In the genomic region with DNA sequence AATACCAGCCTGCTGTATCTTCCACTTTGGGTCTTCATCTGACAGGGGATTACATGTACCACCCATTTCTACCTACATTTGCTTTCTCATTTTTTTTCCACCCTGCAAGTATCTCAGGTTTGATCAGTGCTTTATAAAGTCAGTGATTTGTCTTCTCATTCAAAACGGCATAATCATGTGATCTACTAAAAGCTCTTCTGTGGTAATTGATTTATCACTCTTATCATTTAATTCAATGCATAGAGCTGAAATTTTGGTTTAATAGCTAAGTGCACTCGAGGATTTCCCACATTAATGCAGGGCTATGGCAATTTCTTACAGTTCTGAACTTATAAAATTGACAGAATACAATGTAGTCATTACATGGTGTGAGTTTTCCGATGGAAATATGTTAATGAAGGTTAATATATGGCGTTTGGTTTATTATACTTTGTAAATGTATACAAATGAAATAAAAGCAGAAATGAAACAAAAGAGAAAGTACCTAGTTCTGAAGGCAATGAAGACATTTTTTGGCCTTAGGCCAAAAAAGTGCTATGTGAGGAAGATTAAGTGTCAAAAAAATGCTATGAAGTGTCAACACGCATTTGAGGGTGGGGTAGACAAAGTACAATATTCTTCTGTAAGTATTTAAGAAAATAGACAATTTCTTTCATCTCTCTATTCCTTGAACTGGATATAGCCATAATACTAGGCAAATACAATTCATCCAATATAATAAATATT, we compare ENCODE assay signal across 18 cellular contexts.
A peak's percentile ranks its signal among the peaks of the same experiment; 100 is the strongest.
DNase-seq lines count a peak whose midpoint lies in the region; ATAC-seq, FAIRE-seq and TF ChIP-seq lines count a peak whose summit lies in the region.
"Had no signal": no experiment of that assay in that cellular context is flagged by ENCODE, and none has a peak within 500 bp of the region (broad histone marks: within the 10 kb centered on the region; RNA-seq: fewer than 3 reads in every experiment).

No MANE protein-coding gene starts in this region.

- H3K27ac ChIP-seq in pancreas = no peak overlapping the region
- H3K27ac ChIP-seq: GM23248, HL-60 had no signal

- TF ChIP-seq CTCF in pancreas (IDR thresholded peaks at IDR 0.05) = no peak

- no peak overlapping the region for H3K4me3 ChIP-seq in pancreas
- H3K4me3 ChIP-seq: GM23248 had no signal

- ATAC-seq in pancreas = no peak
- ATAC-seq in HG02642 (IDR thresholded peaks at IDR 0.05; ENCODE audit: poor library complexity, unreplicated experiment) = no peak
- ATAC-seq: activated CD8-positive, alpha-beta memory T cell treated with anti-CD3 and anti-CD28 coated beads, Interleukin-2, amount 10 ng/mL, durations not matched to agents 7 days and 5 days; left lobe of liver; stimulated activated naive B cell treated with anti-CD40 and anti-IgM and Interleukin-4, amounts not matched to agents 10 μg/mL and 1 μg/mL and 100 μg/mL, for 72 hours had no signal

- H3K36me3 ChIP-seq in pancreas = no peaks in the 10 kb centered on the region

- H3K9me3 ChIP-seq in pancreas = no peaks in the 10 kb centered on the region

- FAIRE-seq in pancreas (lab: Jason Lieb, UNC) = no peak

- no peaks in the 10 kb centered on the region for H3K4me1 ChIP-seq in pancreas

- DNase-seq in NOMO-1 treated with DMSO at 0.1 percent for 48 hours (lab: John Stamatoyannopoulos, UW; ENCODE audit: unreplicated experiment) (peak; percentile 46), NOMO-1 treated with dmso at 0.1 percent for 144 hours (lab: John Stamatoyannopoulos, UW; ENCODE audit: unreplicated experiment) (no peak), NCI-H1105 treated with DMSO at 0.1 percent for 48 hours (lab: John Stamatoyannopoulos, UW) (peak; percentile 35), amniotic epithelial cell (ENCODE audit: low read depth) (peak; percentile 7), HUDEP-2 (lab: John Stamatoyannopoulos, UW; ENCODE audit: unreplicated experiment in 76 of 76) (no peak), pancreas (no peak)
- DNase-seq: activated CD4-positive, alpha-beta T cell treated with anti-CD3 and anti-CD28 coated beads for 4 hours; activated CD8-positive, alpha-beta memory T cell treated with anti-CD3 and anti-CD28 coated beads, Interleukin-2, amount 10 ng/mL, durations not matched to agents 7 days and 5 days; CD4-positive, alpha-beta T cell; DMS79 treated with DMSO at 0.1 percent for 48 hours; effector memory CD4-positive, alpha-beta T cell; glutamatergic neuron; GM23248; NCI-H1092; stimulated activated naive B cell treated with anti-CD40 and anti-IgM and Interleukin-4, amounts not matched to agents 10 μg/mL and 1 μg/mL and 100 μg/mL, for 72 hours had no signal

- intact Hi-C loops in pancreas (cut with DNase I) = no loop called here

- no peaks in the 10 kb centered on the region for H3K27me3 ChIP-seq in pancreas

- WGBS in pancreas, 2 donors = 44 to 47% methylated on average over 5 of the region's 5 CpGs

Comparison
In these comparisons a context has a peak if more than half of its experiments do, and no peak if none do; other contexts are left out.
1. DNase-seq: peak in NOMO-1 treated with DMSO at 0.1 percent for 48 hours (single experiment), NCI-H1105 treated with DMSO at 0.1 percent for 48 hours (single experiment) and amniotic epithelial cell (single experiment); none in NOMO-1 treated with dmso at 0.1 percent for 144 hours (single experiment), HUDEP-2 (0 of 76) and pancreas (0 of 6).